17 cellular contexts compared by ENCODE assay signal in the genomic region with DNA sequence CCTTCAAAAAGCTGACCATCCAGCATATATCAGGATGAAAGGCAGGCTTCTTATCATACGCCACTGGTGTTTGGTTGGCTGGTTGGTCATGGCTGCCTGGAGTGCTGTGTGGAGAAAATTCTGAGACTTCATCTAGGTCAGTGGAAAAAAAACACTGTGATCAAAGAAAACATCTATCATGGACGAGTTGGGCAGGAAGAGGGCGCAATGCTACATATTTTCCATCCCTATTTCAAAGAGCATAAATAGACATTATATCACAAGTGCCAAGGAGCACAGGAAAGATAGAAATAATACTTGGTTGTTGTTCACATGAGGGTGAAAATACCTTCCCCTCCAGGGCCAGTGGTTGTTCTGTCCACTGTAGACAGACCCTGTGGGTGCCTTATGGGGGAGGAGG.
"Had no signal": no experiment of that assay in that cellular context is flagged by ENCODE, and none has a peak within 500 bp of the region (broad histone marks: within the 10 kb centered on the region; RNA-seq: fewer than 3 reads in every experiment).

No MANE protein-coding gene starts in this region.

- DNase-seq: activated CD4-positive, alpha-beta T cell treated with anti-CD3 and anti-CD28 coated beads for 1 hour; activated CD4-positive, alpha-beta T cell treated with anti-CD3 and anti-CD28 coated beads, Interleukin-2, amount 50 U/mL, for 48 hours; activated CD8-positive, alpha-beta memory T cell treated with anti-CD3 and anti-CD28 coated beads, Interleukin-2, amount 10 ng/mL, durations not matched to agents 7 days and 5 days; activated effector memory CD4-positive, alpha-beta T cell treated with anti-CD3 and anti-CD28 coated beads, Interleukin-2, amount 50 U/mL, for 16 hours; activated T-cell treated with anti-CD3 and anti-CD28 coated beads, Interleukin-2, amount 50 U/mL, for 4 hours; anterior cingulate cortex; esophagus squamous epithelium; foreskin melanocyte; heart left ventricle; islet precursor cell; mammary epithelial cell; naive thymus-derived CD8-positive, alpha-beta T cell; stimulated activated CD4-positive, alpha-beta T cell treated with anti-CD3 and anti-CD28 coated beads, Interleukin-2, amount 100 ng/mL, for 48 hours; stimulated activated naive CD8-positive, alpha-beta T cell treated with anti-CD3 and anti-CD28 coated beads, Interleukin-15, Interleukin-2, amounts not matched to agents 100 U/mL and 50 U/mL, for 24 hours; upper lobe of left lung had no signal

- H3K27ac ChIP-seq: esophagus squamous epithelium, heart left ventricle, upper lobe of left lung had no signal

- H3K4me1 ChIP-seq: esophagus squamous epithelium, heart left ventricle, upper lobe of left lung had no signal

- ATAC-seq: activated CD8-positive, alpha-beta memory T cell treated with anti-CD3 and anti-CD28 coated beads, Interleukin-2, amount 10 ng/mL, durations not matched to agents 7 days and 5 days; activated T-cell treated with anti-CD3 and anti-CD28 coated beads, Interleukin-2, amount 50 U/mL, for 4 hours; heart left ventricle; left lobe of liver; naive thymus-derived CD8-positive, alpha-beta T cell; sciatic nerve; stimulated activated naive CD8-positive, alpha-beta T cell treated with anti-CD3 and anti-CD28 coated beads, Interleukin-15, Interleukin-2, amounts not matched to agents 100 U/mL and 50 U/mL, for 24 hours had no signal

- H3K4me3 ChIP-seq: esophagus squamous epithelium, heart left ventricle, upper lobe of left lung had no signal

- H3K36me3 ChIP-seq: esophagus squamous epithelium, heart left ventricle, upper lobe of left lung had no signal

- H3K9me3 ChIP-seq: esophagus squamous epithelium, heart left ventricle, upper lobe of left lung had no signal

- H3K27me3 ChIP-seq: esophagus squamous epithelium, heart left ventricle, upper lobe of left lung had no signal
